In genomic region chr9:134355158-134355557, GRCh38 we compare ENCODE assay signal across 22 cellular contexts. TPM values are rescaled to one million over a fixed set of nuclear protein-coding genes. Genes with fewer than 3 reads are reported as not detected.
DNase-seq lines count a peak whose midpoint lies in the region; ATAC-seq and TF ChIP-seq lines count a peak whose summit lies in the region.
"Had no signal": no experiment of that assay in that cellular context is flagged by ENCODE, and none has a peak within 500 bp of the region (broad histone marks: within the 10 kb centered on the region; RNA-seq: fewer than 3 reads in every experiment).

No MANE protein-coding gene starts in this region.

- DNase-seq in WTC11 (ENCODE audit: low spot score) (no peak), left colon (no peak), prostate gland (ENCODE audit: low spot score) (no peak), NCI-H446 (lab: John Stamatoyannopoulos, UW) (no peak), MM.1S (no peak)
- no peak for DNase-seq in activated effector memory CD4-positive, alpha-beta T cell treated with anti-CD3 and anti-CD28 coated beads, Interleukin-2, amount 50 U/mL, for 16 hours
- DNase-seq: activated effector memory CD4-positive, alpha-beta T cell treated with Interleukin-2 at 50 U/mL for 16 hours; activated naive CD8-positive, alpha-beta T cell treated with anti-CD3 and anti-CD28 coated beads for 36 hours; activated T-cell treated with anti-CD3 and anti-CD28 coated beads for 4 hours; aorta; central memory CD4-positive, alpha-beta T cell; NCI-H2029; NCI-H226; NCI-H748 treated with DMSO at 0.1 percent for 48 hours; stimulated activated naive CD4-positive, alpha-beta T cell treated with Interleukin-2 at 50 U/mL for 16 hours had no signal

- no peaks in the 10 kb centered on the region for H3F3A ChIP-seq in MM.1S (ENCODE audit: insufficient read depth, low read length)

- CTCF ChIA-PET in WTC11 (lab: Charles Lee) = interaction anchor here (0.6 to 1.6 kb wide), 8 partner anchors 10 to 191 kb away, joined by 3 to 9 read pairs (median 3); partner anchors contain the start of gene RNU6ATAC

- H3K9me3 Mint-ChIP-seq in WTC11 = no peaks in the 10 kb centered on the region
- H3K9me3 Mint-ChIP-seq: activated naive CD8-positive, alpha-beta T cell treated with anti-CD3 and anti-CD28 coated beads for 36 hours; nephron had no signal

- H3K36me3 Mint-ChIP-seq in WTC11 = no peaks in the 10 kb centered on the region
- H3K36me3 Mint-ChIP-seq: activated naive CD8-positive, alpha-beta T cell treated with anti-CD3 and anti-CD28 coated beads for 36 hours had no signal

- 51% methylated on average over 8 of the region's 8 CpGs for WGBS in prostate gland

- TF ChIP-seq CTCF in C4-2B (conservative IDR thresholded peaks at IDR 0.05) (no peak), WTC11 (IDR thresholded peaks at IDR 0.05) (no peak), prostate gland (IDR thresholded peaks at IDR 0.05) (no peak), MM.1S (IDR thresholded peaks at IDR 0.05; ENCODE audit: low read length) (no peak)

- POLR2A ChIA-PET in WTC11 (lab: Charles Lee) = no interaction called here

- H3K27ac ChIP-seq in C4-2B (peak overlapping the region; percentile 96), prostate gland (peak overlapping the region; percentile 78 to 86), MM.1S (ENCODE audit: low read length) (no peak overlapping the region)
- H3K27ac ChIP-seq: SK-N-MC had no signal

- H2AFZ ChIP-seq in MM.1S (ENCODE audit: low read length) = no peak overlapping the region

- H3K27me3 Mint-ChIP-seq in WTC11 (ENCODE audit: low read depth) = no peaks in the 10 kb centered on the region
- H3K27me3 Mint-ChIP-seq: activated naive CD8-positive, alpha-beta T cell treated with anti-CD3 and anti-CD28 coated beads for 36 hours; B cell had no signal

- H3K27me3 ChIP-seq in prostate gland (replicated peaks; ENCODE audit: insufficient read depth) (no peaks in the 10 kb centered on the region), MM.1S (replicated peaks; ENCODE audit: insufficient read depth, low read length) (no peaks in the 10 kb centered on the region)

- H3K36me3 ChIP-seq in prostate gland (no peaks in the 10 kb centered on the region), MM.1S (replicated peaks; ENCODE audit: insufficient read depth, low read length) (no peaks in the 10 kb centered on the region)

- no peak for TF ChIP-seq POLR2A in prostate gland (IDR thresholded peaks at IDR 0.05)

- H3K4me1 Mint-ChIP-seq in WTC11 = peaks cover 7% of the 10 kb centered on the region; the same call in 1 of the 2 replicates
- H3K4me1 Mint-ChIP-seq: activated naive CD8-positive, alpha-beta T cell treated with anti-CD3 and anti-CD28 coated beads for 36 hours; B cell had no signal

- no peak overlapping the region for H3K4me3 ChIP-seq in prostate gland
- no peak overlapping the region for H3K4me3 ChIP-seq in MM.1S (ENCODE audit: low read length)
- H3K4me3 ChIP-seq: A549, SK-N-MC had no signal

- no peak overlapping the region for H3K4me2 ChIP-seq in MM.1S (ENCODE audit: low read depth, low read length)
- H3K4me2 ChIP-seq: A549 had no signal

- H3K9ac ChIP-seq in MM.1S (ENCODE audit: low read length) = no peak overlapping the region

- no peaks in the 10 kb centered on the region for H3K9me2 ChIP-seq in MM.1S (replicated peaks; ENCODE audit: insufficient read depth, low read length)

- peak overlapping the region; percentile 74; the same call in 1 of the 2 replicates for H3K27ac Mint-ChIP-seq in WTC11
- H3K27ac Mint-ChIP-seq: activated naive CD8-positive, alpha-beta T cell treated with anti-CD3 and anti-CD28 coated beads for 36 hours; B cell; nephron had no signal

- H3K9me3 ChIP-seq in prostate gland = no peaks in the 10 kb centered on the region
- H3K9me3 ChIP-seq in MM.1S (replicated peaks; ENCODE audit: insufficient read depth, low read length) = no peaks in the 10 kb centered on the region
- H3K9me3 ChIP-seq: A549 had no signal

- no peaks in the 10 kb centered on the region for H3K79me2 ChIP-seq in MM.1S (ENCODE audit: low read length)

- H3K4me1 ChIP-seq in prostate gland (replicated peaks) = peaks cover 75% of the 10 kb centered on the region
- no peaks in the 10 kb centered on the region for H3K4me1 ChIP-seq in MM.1S (ENCODE audit: low read length)

- intact Hi-C loops in left colon (cut with DNase I, micrococcal nuclease) = no loop called here
- intact Hi-C loops in prostate gland (cut with DNase I) = no loop called here

- ATAC-seq in WTC11 (no peak), left colon (peak; percentile 12), HG03196 (IDR thresholded peaks at IDR 0.05; ENCODE audit: unreplicated experiment) (no peak)
- ATAC-seq: A549, sciatic nerve had no signal

- H4K20me1 ChIP-seq in MM.1S (ENCODE audit: insufficient read depth, low read length) = no peaks in the 10 kb centered on the region; the same call in 1 of the 2 replicates

- no peak overlapping the region for H3K4me3 Mint-ChIP-seq in WTC11
- H3K4me3 Mint-ChIP-seq: activated naive CD8-positive, alpha-beta T cell treated with anti-CD3 and anti-CD28 coated beads for 36 hours; B cell; nephron had no signal

TF ChIP-seq in WTC11, 78 proteins besides CTCF, POLR2A, EP300 and RAD21:
- TF ChIP-seq ELF4 (CRISPR knock-in tag; IDR thresholded peaks at IDR 0.05; ENCODE audit: low read depth) (no peak), OVOL2 (CRISPR knock-in tag; IDR thresholded peaks at IDR 0.05; ENCODE audit: borderline replicate concordance) (no peak), FOXJ3 (CRISPR knock-in tag; IDR thresholded peaks at IDR 0.05; ENCODE audit: borderline replicate concordance) (no peak), ZNF138 (CRISPR knock-in tag; conservative IDR thresholded peaks at IDR 0.05) (no peak), NR3C1 (CRISPR knock-in tag; conservative IDR thresholded peaks at IDR 0.05; ENCODE audit: low read depth) (no peak), ZMAT4 (CRISPR knock-in tag; IDR thresholded peaks at IDR 0.05) (no peak), ZNF121 (CRISPR knock-in tag; IDR thresholded peaks at IDR 0.05) (no peak)
- TF ChIP-seq, protein P1, sequence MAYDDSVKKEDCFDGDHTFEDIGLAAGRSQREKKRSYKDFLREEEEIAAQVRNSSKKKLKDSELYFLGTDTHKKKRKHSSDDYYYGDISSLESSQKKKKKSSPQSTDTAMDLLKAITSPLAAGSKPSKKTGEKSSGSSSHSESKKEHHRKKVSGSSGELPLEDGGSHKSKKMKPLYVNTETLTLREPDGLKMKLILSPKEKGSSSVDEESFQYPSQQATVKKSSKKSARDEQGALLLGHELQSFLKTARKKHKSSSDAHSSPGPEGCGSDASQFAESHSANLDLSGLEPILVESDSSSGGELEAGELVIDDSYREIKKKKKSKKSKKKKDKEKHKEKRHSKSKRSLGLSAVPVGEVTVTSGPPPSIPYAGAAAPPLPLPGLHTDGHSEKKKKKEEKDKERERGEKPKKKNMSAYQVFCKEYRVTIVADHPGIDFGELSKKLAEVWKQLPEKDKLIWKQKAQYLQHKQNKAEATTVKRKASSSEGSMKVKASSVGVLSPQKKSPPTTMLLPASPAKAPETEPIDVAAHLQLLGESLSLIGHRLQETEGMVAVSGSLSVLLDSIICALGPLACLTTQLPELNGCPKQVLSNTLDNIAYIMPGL (CRISPR knock-in tag; IDR thresholded peaks at IDR 0.05) = no peak

RNA-seq across cellular contexts. Expression of gene RXRA, which starts 28.9 kb away (rescaled TPM):
- total RNA-seq in WTC11 (2021) (24.9 to 27.5 TPM (median 25.0 TPM) in 3 replicates), left colon (10 to 100 TPM; 68.3 to 88.9 TPM), prostate gland (10 to 100 TPM; 69.5 to 84.1 TPM)
